ENCODE assay signal across 22 cellular contexts in genomic region chr5:126603402-126603991, GRCh38. TPM values are rescaled to one million over a fixed set of nuclear protein-coding genes. Genes with fewer than 3 reads are reported as not detected.
A peak's percentile ranks its signal among the peaks of the same experiment; 100 is the strongest.
DNase-seq lines count a peak whose midpoint lies in the region; ATAC-seq and TF ChIP-seq lines count a peak whose summit lies in the region.
"Had no signal": no experiment of that assay in that cellular context is flagged by ENCODE, and none has a peak within 500 bp of the region (broad histone marks: within the 10 kb centered on the region; RNA-seq: fewer than 3 reads in every experiment).

No MANE protein-coding gene starts in this region.

- no peaks in the 10 kb centered on the region for H3K27me3 ChIP-seq in DND-41 (ENCODE audit: insufficient read depth, low read length, poor library complexity)
- H3K27me3 ChIP-seq: heart right ventricle, neutrophil, SJCRH30, vagina had no signal

- no peak overlapping the region for H3K9ac ChIP-seq in DND-41 (ENCODE audit: low read depth, low read length)

- H3K4me1 Mint-ChIP-seq in activated CD4-positive, alpha-beta T cell treated with anti-CD3 and anti-CD28 coated beads for 36 hours: peaks cover 56% of the 10 kb centered on the region
- peaks cover 12% of the 10 kb centered on the region for H3K4me1 Mint-ChIP-seq in activated T-helper 17 cell treated with anti-CD3 and anti-CD28 coated beads, Interleukin-2, amount 50 U/mL, for 72 hours
- peaks cover 16 to 63% (median 47%) of the 10 kb centered on the region in 4 donors for H3K4me1 Mint-ChIP-seq in naive thymus-derived CD8-positive, alpha-beta T cell

- H3K4me3 ChIP-seq in DND-41 (ENCODE audit: low read depth in 1 of 2, low read length in 2 of 2): no peak overlapping the region
- H3K4me3 ChIP-seq: heart right ventricle, lung, SJCRH30, vagina had no signal

- peaks cover 52% of the 10 kb centered on the region for H3K36me3 ChIP-seq in DND-41 (ENCODE audit: insufficient read depth, low read length)

- peaks cover 75% of the 10 kb centered on the region for H3K79me2 ChIP-seq in DND-41 (ENCODE audit: insufficient read depth, low read length)

- no peaks in the 10 kb centered on the region for H3K27me3 Mint-ChIP-seq in activated CD4-positive, alpha-beta T cell treated with anti-CD3 and anti-CD28 coated beads for 36 hours
- H3K27me3 Mint-ChIP-seq in activated T-helper 17 cell treated with anti-CD3 and anti-CD28 coated beads, Interleukin-2, amount 50 U/mL, for 72 hours: no peaks in the 10 kb centered on the region
- no peaks in the 10 kb centered on the region for H3K27me3 Mint-ChIP-seq in naive thymus-derived CD8-positive, alpha-beta T cell
- H3K27me3 Mint-ChIP-seq: activated CD4-positive, alpha-beta T cell treated with anti-CD3 and anti-CD28 coated beads, Interleukin-2, amount 10 ng/mL, durations not matched to agents 7 days and 5 days had no signal

- H3K36me3 Mint-ChIP-seq in activated CD4-positive, alpha-beta T cell treated with anti-CD3 and anti-CD28 coated beads for 36 hours (ENCODE audit: low read depth): peaks cover 41% of the 10 kb centered on the region
- H3K36me3 Mint-ChIP-seq in activated T-helper 17 cell treated with anti-CD3 and anti-CD28 coated beads, Interleukin-2, amount 50 U/mL, for 72 hours (ENCODE audit: low read depth): peaks cover 67% of the 10 kb centered on the region
- H3K36me3 Mint-ChIP-seq in naive thymus-derived CD8-positive, alpha-beta T cell: peaks cover 0 to 53% (median 12%) of the 10 kb centered on the region in 3 donors

- CTCF ChIA-PET in activated CD4-positive, alpha-beta T cell treated with anti-CD3 and anti-CD28 coated beads for 36 hours (lab: Charles Lee): interaction anchor here (1.7 kb wide), 1 partner anchor 9 kb away, joined by 5 read pairs; the partner anchor contains the start of gene ALDH7A1

- peak overlapping the region; percentile 12; the same call in 1 of the 2 replicates for H3K4me2 ChIP-seq in DND-41 (ENCODE audit: insufficient read depth, low read length)

- no peak for ATAC-seq in activated CD4-positive, alpha-beta T cell treated with anti-CD3 and anti-CD28 coated beads for 36 hours
- ATAC-seq in DND-41 (ENCODE audit: insufficient read depth, low read depth) (no peak), HG02981 (IDR thresholded peaks at IDR 0.05; ENCODE audit: unreplicated experiment) (no peak)
- ATAC-seq in activated T-helper 17 cell treated with anti-CD3 and anti-CD28 coated beads, Interleukin-2, amount 50 U/mL, for 72 hours (replicated peaks): no peak
- no peak for ATAC-seq in naive thymus-derived CD8-positive, alpha-beta T cell
- ATAC-seq: heart right ventricle, right cardiac atrium had no signal

- H3K27ac Mint-ChIP-seq in activated CD4-positive, alpha-beta T cell treated with anti-CD3 and anti-CD28 coated beads for 36 hours: peak overlapping the region; percentile 22
- no peak overlapping the region for H3K27ac Mint-ChIP-seq in activated T-helper 17 cell treated with anti-CD3 and anti-CD28 coated beads, Interleukin-2, amount 50 U/mL, for 72 hours
- peak overlapping the region in 6 of 10 donors; percentile 22 to 80 (median 64) for H3K27ac Mint-ChIP-seq in naive thymus-derived CD8-positive, alpha-beta T cell
- H3K27ac Mint-ChIP-seq: activated CD4-positive, alpha-beta T cell treated with anti-CD3 and anti-CD28 coated beads, Interleukin-2, amount 10 ng/mL, durations not matched to agents 7 days and 5 days had no signal

- no peak for TF ChIP-seq CTCF in DND-41 (IDR thresholded peaks at IDR 0.05; ENCODE audit: borderline replicate concordance, extremely low read depth, low read length, poor library complexity, severe bottlenecking)

- H3K4me3 Mint-ChIP-seq in activated CD4-positive, alpha-beta T cell treated with anti-CD3 and anti-CD28 coated beads for 36 hours: no peak overlapping the region
- H3K4me3 Mint-ChIP-seq in activated T-helper 17 cell treated with anti-CD3 and anti-CD28 coated beads, Interleukin-2, amount 50 U/mL, for 72 hours: peak overlapping the region; percentile 13
- peak overlapping the region; percentile 6 to 79 (median 56) for H3K4me3 Mint-ChIP-seq in naive thymus-derived CD8-positive, alpha-beta T cell

- peaks cover 8% of the 10 kb centered on the region for H3K9me3 ChIP-seq in DND-41 (ENCODE audit: insufficient read depth, low read length, severe bottlenecking)
- H3K9me3 ChIP-seq: heart right ventricle, neutrophil, SJCRH30, vagina had no signal

- no peaks in the 10 kb centered on the region for H3K9me3 Mint-ChIP-seq in activated CD4-positive, alpha-beta T cell treated with anti-CD3 and anti-CD28 coated beads for 36 hours (ENCODE audit: low read depth)
- no peaks in the 10 kb centered on the region for H3K9me3 Mint-ChIP-seq in activated T-helper 17 cell treated with anti-CD3 and anti-CD28 coated beads, Interleukin-2, amount 50 U/mL, for 72 hours
- H3K9me3 Mint-ChIP-seq in naive thymus-derived CD8-positive, alpha-beta T cell: no peaks in the 10 kb centered on the region
- H3K9me3 Mint-ChIP-seq: activated CD4-positive, alpha-beta T cell treated with anti-CD3 and anti-CD28 coated beads, Interleukin-2, amount 10 ng/mL, durations not matched to agents 7 days and 5 days had no signal

- peaks cover 4% of the 10 kb centered on the region for H4K20me1 ChIP-seq in DND-41 (ENCODE audit: insufficient read depth, low read length)

- H3K27ac ChIP-seq in DND-41 (ENCODE audit: low read length): no peak overlapping the region
- H3K27ac ChIP-seq: heart right ventricle, neutrophil, SJCRH30, vagina had no signal

- no peak overlapping the region for H2AFZ ChIP-seq in DND-41 (ENCODE audit: low read depth, low read length)

- intact Hi-C loops in activated CD4-positive, alpha-beta T cell treated with anti-CD3 and anti-CD28 coated beads for 36 hours (cut with DNase I, micrococcal nuclease): loop anchor here in 1 of 2 experiments (5.0 kb wide), 1 partner anchor 266 kb away; no protein-coding TSS in a partner anchor

- no peak for DNase-seq in activated CD4-positive, alpha-beta T cell treated with anti-CD3 and anti-CD28 coated beads for 36 hours
- no peak for DNase-seq in activated CD4-positive, alpha-beta T cell treated with anti-CD3 and anti-CD28 coated beads, Interleukin-2, amount 50 U/mL, for 1 hour
- DNase-seq in DND-41: no peak
- no peak for DNase-seq in naive thymus-derived CD8-positive, alpha-beta T cell
- DNase-seq in NCI-H1048 (lab: John Stamatoyannopoulos, UW): no peak
- no peak for DNase-seq in medulla oblongata (ENCODE audit: extremely low spot score)
- DNase-seq: activated CD4-positive, alpha-beta T cell treated with anti-CD3 and anti-CD28 coated beads, Interleukin-2, amount 10 ng/mL, durations not matched to agents 7 days and 5 days; amygdala; cerebellar nuclear complex; heart right ventricle; KBM-7; NCI-H1092 treated with DMSO at 0.1 percent for 48 hours; NCI-H2107; NCI-H526; right cardiac atrium; SJCRH30; T1000 had no signal

- POLR2A ChIA-PET in activated CD4-positive, alpha-beta T cell treated with anti-CD3 and anti-CD28 coated beads for 36 hours (lab: Charles Lee): interaction anchor here (1.1 kb wide), 1 partner anchor 472 kb away, joined by 9 read pairs; no protein-coding TSS in a partner anchor
- POLR2A ChIA-PET in naive thymus-derived CD8-positive, alpha-beta T cell (lab: Charles Lee): no interaction called here

- H3K4me1 ChIP-seq in DND-41 (ENCODE audit: insufficient read depth, low read length): peaks cover 39% of the 10 kb centered on the region
- H3K4me1 ChIP-seq: SJCRH30 had no signal

RNA-seq across cellular contexts. Expression of gene PHAX, which starts 2.8 kb away (rescaled TPM):
- total RNA-seq in activated CD4-positive, alpha-beta T cell treated with anti-CD3 and anti-CD28 coated beads for 36 hours: 10 to 100 TPM; 41.4 to 49.1 TPM
- 10 to 100 TPM; 30.5 to 38.6 TPM for total RNA-seq in activated T-helper 17 cell treated with anti-CD3 and anti-CD28 coated beads, Interleukin-2, amount 50 U/mL, for 72 hours
- 10 to 100 TPM; 49.5 to 53.6 TPM for total RNA-seq in naive thymus-derived CD8-positive, alpha-beta T cell
- polyA plus RNA-seq in naive thymus-derived CD8-positive, alpha-beta T cell: 10 to 100 TPM; 75.3 to 92.8 (median 83.9) TPM

RNA-seq across cellular contexts. Expression of gene ALDH7A1, which starts 8.5 kb away (rescaled TPM):
- total RNA-seq in activated CD4-positive, alpha-beta T cell treated with anti-CD3 and anti-CD28 coated beads for 36 hours: 10 to 100 TPM; 13.2 to 15.4 TPM
- 1 to 10 TPM; 2.4 to 3.3 TPM for total RNA-seq in activated T-helper 17 cell treated with anti-CD3 and anti-CD28 coated beads, Interleukin-2, amount 50 U/mL, for 72 hours
- 1 to 10 TPM; 4.2 to 5.3 TPM for total RNA-seq in naive thymus-derived CD8-positive, alpha-beta T cell
- polyA plus RNA-seq in naive thymus-derived CD8-positive, alpha-beta T cell: 1 to 10 TPM; 3.0 to 6.0 (median 5.4) TPM
